Comparison of ENCODE assay signal across 25 cellular contexts in genomic region chr7:64099656-64100531, GRCh38. TPM values are rescaled to one million over a fixed set of nuclear protein-coding genes. Genes with fewer than 3 reads are reported as not detected.
"Had no signal": no experiment of that assay in that cellular context is flagged by ENCODE, and none has a peak within 500 bp of the region (broad histone marks: within the 10 kb centered on the region; RNA-seq: fewer than 3 reads in every experiment).

No MANE protein-coding gene starts in this region.

- H3K27me3 Mint-ChIP-seq: dendritic cell treated with granulocyte-macrophage colony-stimulating factor and Interleukin-4, amounts not matched to agents 40 ng/mL and 50 ng/mL, for 4 days; T-helper 17 cell had no signal

- H3K4me1 ChIP-seq: esophagus muscularis mucosa, left lung, pancreas, psoas muscle, upper lobe of left lung had no signal

- H3K4me1 Mint-ChIP-seq: nephron progenitor cell, T-helper 17 cell had no signal

- H3K27ac Mint-ChIP-seq: activated T-helper 1 cell treated with anti-CD3 and anti-CD28 coated beads, Interleukin-12 subunit alpha, Interleukin-12 subunit beta, Interleukin-2, Interleukin-4 antibody, amounts not matched to agents 30 ng/mL and 10 ng/mL and 1 ng/mL, durations not matched to agents 14 hours and 24 hours and 36 hours; dendritic cell treated with granulocyte-macrophage colony-stimulating factor and Interleukin-4, amounts not matched to agents 40 ng/mL and 50 ng/mL, for 4 days; nephron progenitor cell; T-helper 17 cell had no signal

- DNase-seq: activated CD4-positive, alpha-beta T cell treated with anti-CD3 and anti-CD28 coated beads for 48 hours; activated CD4-positive, alpha-beta T cell treated with anti-CD3 and anti-CD28 coated beads, Interleukin-2, amount 50 U/mL, for 48 hours; activated CD8-positive, alpha-beta memory T cell treated with anti-CD3 and anti-CD28 coated beads for 24 hours; activated gamma-delta T cell treated with Interleukin-2 at 50 U/mL for 16 hours; activated naive CD4-positive, alpha-beta T cell treated with anti-CD3 and anti-CD28 coated beads, Interleukin-2, amount 50 U/mL, for 16 hours; activated T-cell treated with anti-CD3 and anti-CD28 coated beads, Interleukin-2, amount 50 U/mL, for 1 hour; amniotic stem cell; central memory CD4-positive, alpha-beta T cell; foreskin melanocyte; kidney glomerular epithelial cell; left lung; nephron progenitor cell; psoas muscle; stimulated activated CD4-positive, alpha-beta T cell treated with anti-CD3 and anti-CD28 coated beads, Interleukin-2, amount 100 ng/mL, for 48 hours; stimulated activated naive CD4-positive, alpha-beta T cell treated with Interleukin-2 at 50 U/mL for 16 hours; T-helper 17 cell; T1000; WERI-Rb-1 had no signal

- H3K9me3 ChIP-seq: pancreas had no signal

- H3K4me3 Mint-ChIP-seq: activated T-helper 1 cell treated with anti-CD3 and anti-CD28 coated beads, Interleukin-12 subunit alpha, Interleukin-12 subunit beta, Interleukin-2, Interleukin-4 antibody, amounts not matched to agents 30 ng/mL and 10 ng/mL and 1 ng/mL, durations not matched to agents 14 hours and 24 hours and 36 hours; dendritic cell treated with granulocyte-macrophage colony-stimulating factor and Interleukin-4, amounts not matched to agents 40 ng/mL and 50 ng/mL, for 4 days; nephron progenitor cell; T-helper 17 cell had no signal

- H3K4me3 ChIP-seq: esophagus muscularis mucosa, left lung, pancreas, psoas muscle, upper lobe of left lung had no signal

- ATAC-seq: activated CD4-positive, CD25-positive, alpha-beta regulatory T cell treated with anti-CD3 and anti-CD28 coated beads, Interleukin-2, amount 50 U/mL, for 24 hours; left lung; pancreas; psoas muscle; T-helper 17 cell had no signal

- H3K27me3 ChIP-seq: left lung, neutrophil, pancreas, upper lobe of left lung had no signal

- H3K27ac ChIP-seq: esophagus muscularis mucosa, left lung, neutrophil, pancreas, psoas muscle, upper lobe of left lung, WERI-Rb-1 had no signal

- H3K36me3 ChIP-seq: esophagus muscularis mucosa, left lung, neutrophil, pancreas, upper lobe of left lung, WERI-Rb-1 had no signal

RNA-seq across cellular contexts. Expression of gene ZNF727, which starts 54.7 kb away (rescaled TPM):
- total RNA-seq: activated T-helper 1 cell treated with anti-CD3 and anti-CD28 coated beads, Interleukin-12 subunit alpha, Interleukin-12 subunit beta, Interleukin-2, Interleukin-4 antibody, amounts not matched to agents 30 ng/mL and 10 ng/mL and 1 ng/mL, durations not matched to agents 14 hours and 24 hours and 36 hours had no signal
